In genomic region chr6:26311385-26312095, GRCh38 we compare ENCODE assay signal across 8 cellular contexts.
A peak's percentile ranks its signal among the peaks of the same experiment; 100 is the strongest.
DNase-seq lines count a peak whose midpoint lies in the region; TF ChIP-seq lines count a peak whose summit lies in the region.

No MANE protein-coding gene starts in this region.

- DNase-seq in DMS114 treated with DMSO at 0.1 percent for 48 hours (lab: John Stamatoyannopoulos, UW; ENCODE audit: unreplicated experiment) (peak; percentile 82), HS-5 (ENCODE audit: low read depth) (peak; percentile 71), NOMO-1 treated with DMSO at 0.1 percent for 48 hours (lab: John Stamatoyannopoulos, UW; ENCODE audit: unreplicated experiment) (peak; percentile 60), fibroblast of peridontal ligament (ENCODE audit: extremely low read depth) (peak; percentile 81), nephron progenitor cell (peak; percentile 32), T1000 (lab: John Stamatoyannopoulos, UW) (no peak), iPS-NIHi11 (ENCODE audit: low spot score) (no peak)
- peak; percentile 71 for DNase-seq in activated T-cell treated with anti-CD3 and anti-CD28 coated beads, Interleukin-2, amount 50 U/mL, for 24 hours

- H3K4me1 Mint-ChIP-seq in activated T-cell treated with anti-CD3 and anti-CD28 coated beads, Interleukin-2, amount 50 U/mL, for 24 hours (ENCODE audit: low read depth) = peaks cover 49% of the 10 kb centered on the region
- H3K4me1 Mint-ChIP-seq in nephron progenitor cell = peaks cover 15% of the 10 kb centered on the region

- TF ChIP-seq CTCF in nephron progenitor cell (IDR thresholded peaks at IDR 0.05) = no peak

- H3K27ac Mint-ChIP-seq in activated T-cell treated with anti-CD3 and anti-CD28 coated beads, Interleukin-2, amount 50 U/mL, for 24 hours = peak overlapping the region; percentile 95
- peak overlapping the region; percentile 49 for H3K27ac Mint-ChIP-seq in nephron progenitor cell

- H3K36me3 Mint-ChIP-seq in activated T-cell treated with anti-CD3 and anti-CD28 coated beads, Interleukin-2, amount 50 U/mL, for 24 hours (ENCODE audit: low read depth) = peaks cover 4% of the 10 kb centered on the region
- H3K36me3 Mint-ChIP-seq in nephron progenitor cell (ENCODE audit: low read depth) = no peaks in the 10 kb centered on the region

- no peaks in the 10 kb centered on the region for H3K9me3 Mint-ChIP-seq in activated T-cell treated with anti-CD3 and anti-CD28 coated beads, Interleukin-2, amount 50 U/mL, for 24 hours
- no peaks in the 10 kb centered on the region for H3K9me3 Mint-ChIP-seq in nephron progenitor cell

- no peaks in the 10 kb centered on the region for H3K27me3 Mint-ChIP-seq in activated T-cell treated with anti-CD3 and anti-CD28 coated beads, Interleukin-2, amount 50 U/mL, for 24 hours
- peaks cover 16% of the 10 kb centered on the region for H3K27me3 Mint-ChIP-seq in nephron progenitor cell (ENCODE audit: low read depth, poor library complexity)

- H3K4me3 Mint-ChIP-seq in activated T-cell treated with anti-CD3 and anti-CD28 coated beads, Interleukin-2, amount 50 U/mL, for 24 hours = peak overlapping the region; percentile 86
- peak overlapping the region; percentile 86 for H3K4me3 Mint-ChIP-seq in nephron progenitor cell

Comparison
In these comparisons a context has a peak if more than half of its experiments do, and no peak if none do; other contexts are left out.
1. DNase-seq: peak in DMS114 treated with DMSO at 0.1 percent for 48 hours (single experiment), HS-5 (single experiment), NOMO-1 treated with DMSO at 0.1 percent for 48 hours (single experiment), activated T-cell treated with anti-CD3 and anti-CD28 coated beads, Interleukin-2, amount 50 U/mL, for 24 hours (single experiment), fibroblast of peridontal ligament (single experiment) and nephron progenitor cell (single experiment); none in T1000 (single experiment) and iPS-NIHi11 (single experiment).